Comparison of ENCODE assay signal across 26 cellular contexts in genomic region chr11:16615480-16615879, GRCh38.
A peak's percentile ranks its signal among the peaks of the same experiment; 100 is the strongest.
DNase-seq lines count a peak whose midpoint lies in the region; ATAC-seq, FAIRE-seq and TF ChIP-seq lines count a peak whose summit lies in the region.
"Had no signal": no experiment of that assay in that cellular context is flagged by ENCODE, and none has a peak within 500 bp of the region (broad histone marks: within the 10 kb centered on the region; RNA-seq: fewer than 3 reads in every experiment).

No MANE protein-coding gene starts in this region.

- H3K4me1 ChIP-seq in A549: peaks cover 10% of the 10 kb centered on the region; the same call in 2 of the 3 replicates
- peaks cover 5% of the 10 kb centered on the region; the same call in 1 of the 2 replicates for H3K4me1 ChIP-seq in IMR-90 (ENCODE audit: control insufficient read depth, insufficient read depth, low read length)
- peaks cover 4 to 18% of the 10 kb centered on the region in 2 experiments; a peak in 4 of 5 replicates for H3K4me1 ChIP-seq in K562 (replicated peaks in 1 of 2; ENCODE audit: control insufficient read depth in 2 of 2, insufficient read depth in 2 of 2, low read length in 2 of 2)
- H3K4me1 ChIP-seq in smooth muscle cell (ENCODE audit: low read depth): peaks cover 19% of the 10 kb centered on the region
- H3K4me1 ChIP-seq in right atrium auricular region: peaks cover 0 to 15% of the 10 kb centered on the region in 2 donors

- CTCF ChIA-PET in A549 (lab: Yijun Ruan, JAX): interaction anchor here (3.3 to 3.7 kb wide), 2 partner anchors 795 to 1515 kb away, joined by 13 to 29 read pairs; no protein-coding TSS in a partner anchor
- CTCF ChIA-PET in IMR-90 (lab: Yijun Ruan, JAX): no interaction called here
- CTCF ChIA-PET in K562 (lab: Yijun Ruan, JAX; ENCODE audit: low intra/inter-chr PET ratio): no interaction called here

- no peak overlapping the region for H2AK9ac ChIP-seq in IMR-90 (replicated peaks; ENCODE audit: low read depth, low read length, poor library complexity)

- no peaks in the 10 kb centered on the region for H4K20me1 ChIP-seq in IMR-90 (ENCODE audit: insufficient read depth, low read length)
- no peaks in the 10 kb centered on the region for H4K20me1 ChIP-seq in K562 (replicated peaks; ENCODE audit: control insufficient read depth, insufficient read depth, low read length)
- no peaks in the 10 kb centered on the region for H4K20me1 ChIP-seq in smooth muscle cell (ENCODE audit: low read depth)

- intact Hi-C loops in IMR-90 (cut with micrococcal nuclease): no loop called here
- intact Hi-C loops in K562 (cut with micrococcal nuclease): loop anchor here (5.0 to 10.0 kb wide), 2 partner anchors 761 to 853 kb away; no protein-coding TSS in a partner anchor

- H3K4me1 Mint-ChIP-seq in stimulated activated naive CD8-positive, alpha-beta T cell treated with anti-CD3 and anti-CD28 coated beads, Interleukin-15, amount 100 ng/mL, for 72 hours: peaks cover 36% of the 10 kb centered on the region

- H3K4me3 Mint-ChIP-seq in stimulated activated naive CD8-positive, alpha-beta T cell treated with anti-CD3 and anti-CD28 coated beads, Interleukin-15, amount 100 ng/mL, for 72 hours: no peak overlapping the region
- H3K4me3 Mint-ChIP-seq: B cell; CD8-positive, alpha-beta T cell had no signal

- DNase-seq in A549 (ENCODE audit: low read depth in 1 of 2, low spot score in 1 of 2) (no peak), IMR-90 (no peak), K562 (ENCODE audit: extremely low read depth in 1 of 4, low spot score in 3 of 4) (no peak), smooth muscle cell (lab: John Stamatoyannopoulos, UW; ENCODE audit: unreplicated experiment) (no peak), right atrium auricular region (ENCODE audit: low spot score) (no peak)
- DNase-seq in activated CD4-positive, CD25-positive, alpha-beta regulatory T cell (lab: John Stamatoyannopoulos, UW): no peak
- DNase-seq in activated T-cell treated with anti-CD3 and anti-CD28 coated beads, Interleukin-2, amount 50 U/mL, for 48 hours: no peak
- no peak for DNase-seq in stimulated activated naive CD8-positive, alpha-beta T cell treated with anti-CD3 and anti-CD28 coated beads, Interleukin-15, amount 100 ng/mL, for 72 hours
- DNase-seq: 8988T; AML-193; Caco-2; Calu3; CD4-positive, alpha-beta T cell; CD8-positive, alpha-beta T cell; DMS53; DMS79; DND-41; EL; GDM1 had no signal

- H4K91ac ChIP-seq in IMR-90 (ENCODE audit: insufficient read depth, low read depth, low read length): no peak overlapping the region

- H3K4me3 ChIP-seq in A549: no peak overlapping the region
- H3K4me3 ChIP-seq in IMR-90 (ENCODE audit: insufficient read depth, low read depth, low read length): no peak overlapping the region
- no peak overlapping the region for H3K4me3 ChIP-seq in K562
- H3K4me3 ChIP-seq in smooth muscle cell: no peak overlapping the region
- no peak overlapping the region for H3K4me3 ChIP-seq in right atrium auricular region
- H3K4me3 ChIP-seq: BLaER1 treated with 17β-estradiol and CSF1 and Interleukin-3, amounts not matched to agents 10 nM and 100 nM; GM12878 had no signal

- dilution Hi-C loops in IMR-90 (cut with HindIII; ENCODE audit: low sequenced_read_pairs, unreplicated experiment): no loop called here

- TF ChIP-seq EP300 in A549 (IDR thresholded peaks at IDR 0.05) (no peak), K562 (IDR thresholded peaks at IDR 0.05; ENCODE audit: low read length) (no peak)

- FAIRE-seq in A549 (lab: Jason Lieb, UNC) (no peak), K562 (lab: Jason Lieb, UNC) (no peak)
- FAIRE-seq: D721Med, GM12878, GM12892, GM18507 had no signal

- no peak overlapping the region for H4K8ac ChIP-seq in IMR-90 (ENCODE audit: low read depth in 2 of 2, low read length in 2 of 2)

- no peak overlapping the region for H2BK120ac ChIP-seq in IMR-90 (ENCODE audit: low read depth, low read length)

- TF ChIP-seq POLR2A in A549 (IDR thresholded peaks at IDR 0.05; ENCODE audit: low read length) (no peak), IMR-90 (IDR thresholded peaks at IDR 0.05; ENCODE audit: low read depth, low read length) (no peak), K562 (conservative IDR thresholded peaks at IDR 0.05) (no peak)

- no peak overlapping the region for H2BK5ac ChIP-seq in IMR-90 (ENCODE audit: low read depth, low read length, poor library complexity, severe bottlenecking)

- H3K27me3 ChIP-seq in IMR-90 (ENCODE audit: control insufficient read depth, insufficient read depth, low read length) (0 out of 2 replicates have a peak, but pooled peaks cover 2% of the 10 kb centered on the region), K562 (ENCODE audit: control insufficient read depth in 2 of 2, insufficient read depth in 2 of 2, low read length in 2 of 2) (peaks cover 0 to 7% of the 10 kb centered on the region in 2 experiments; a peak in 2 of 5 replicates), smooth muscle cell (ENCODE audit: low read depth) (peaks cover 8% of the 10 kb centered on the region), right atrium auricular region (no peaks in the 10 kb centered on the region)

- POLR2A ChIA-PET in A549 (lab: Yijun Ruan, JAX) (no interaction called here), IMR-90 (lab: Charles Lee; ENCODE audit: unreplicated experiment) (no interaction called here), K562 (lab: Yijun Ruan, JAX) (interaction anchor here (1.0 kb wide), 1 partner anchor 11 kb away, joined by 3 read pairs; no protein-coding TSS in a partner anchor)

- 0% methylated on average over 2 of the region's 2 CpGs for WGBS in A549 (ENCODE audit: missing lambda C conversion rate)
- no CpG with 5 or more reads among the region's 2 CpGs for WGBS in IMR-90 (ENCODE audit: extremely low coverage in 2 of 2, insufficient read length in 1 of 2), 2 experiments
- 21% methylated on average over 2 of the region's 2 CpGs for WGBS in K562 (ENCODE audit: insufficient coverage, low coverage, missing lambda C conversion rate)
- WGBS in smooth muscle cell (ENCODE audit: low lambda C conversion rate): 57% methylated on average over 2 of the region's 2 CpGs

- H3K9me3 ChIP-seq in A549 (no peaks in the 10 kb centered on the region), IMR-90 (ENCODE audit: control insufficient read depth, insufficient read depth, low read length) (no peaks in the 10 kb centered on the region), K562 (replicated peaks; ENCODE audit: control insufficient read depth, insufficient read depth, low read depth, low read length) (no peaks in the 10 kb centered on the region), smooth muscle cell (replicated peaks; ENCODE audit: low read depth) (no peaks in the 10 kb centered on the region), right atrium auricular region (no peaks in the 10 kb centered on the region)
- H3K9me3 ChIP-seq: Caco-2 had no signal

- H3F3A ChIP-seq in smooth muscle cell (ENCODE audit: low read depth): no peaks in the 10 kb centered on the region

- H3K9me1 ChIP-seq in IMR-90 (ENCODE audit: insufficient read depth, low read length): no peaks in the 10 kb centered on the region
- no peaks in the 10 kb centered on the region for H3K9me1 ChIP-seq in K562 (ENCODE audit: control insufficient read depth, insufficient read depth, low read length)

- no peak for TF ChIP-seq RAD21 in A549 (conservative IDR thresholded peaks at IDR 0.05 in 1 of 2, IDR thresholded peaks at IDR 0.05 in 1 of 2)
- TF ChIP-seq RAD21 in IMR-90 (IDR thresholded peaks at IDR 0.05; ENCODE audit: low read length): no peak
- no peak for TF ChIP-seq RAD21 in K562 (CRISPR knock-in tag; conservative IDR thresholded peaks at IDR 0.05 in 1 of 2, IDR thresholded peaks at IDR 0.05 in 1 of 2)

- no peak overlapping the region for H3K27ac Mint-ChIP-seq in stimulated activated naive CD8-positive, alpha-beta T cell treated with anti-CD3 and anti-CD28 coated beads, Interleukin-15, amount 100 ng/mL, for 72 hours
- H3K27ac Mint-ChIP-seq: B cell; CD4-positive, alpha-beta T cell; CD8-positive, alpha-beta T cell had no signal

- no peak overlapping the region for H2AFZ ChIP-seq in IMR-90 (replicated peaks; ENCODE audit: low read length, poor library complexity)
- no peak overlapping the region for H2AFZ ChIP-seq in K562 (ENCODE audit: low read depth, low read length)
- no peak overlapping the region for H2AFZ ChIP-seq in smooth muscle cell (ENCODE audit: low read depth)

- H3K36me3 ChIP-seq in IMR-90 (ENCODE audit: control insufficient read depth, insufficient read depth, low read length) (no peaks in the 10 kb centered on the region), K562 (ENCODE audit: control insufficient read depth, insufficient read depth, low read length) (no peaks in the 10 kb centered on the region), smooth muscle cell (ENCODE audit: low read depth) (no peaks in the 10 kb centered on the region), right atrium auricular region (no peaks in the 10 kb centered on the region)
- H3K36me3 ChIP-seq: BLaER1 treated with 17β-estradiol and CSF1 and Interleukin-3, amounts not matched to agents 10 nM and 100 nM had no signal

- no peaks in the 10 kb centered on the region for H3K9me3 Mint-ChIP-seq in stimulated activated naive CD8-positive, alpha-beta T cell treated with anti-CD3 and anti-CD28 coated beads, Interleukin-15, amount 100 ng/mL, for 72 hours
- H3K9me3 Mint-ChIP-seq: CD4-positive, alpha-beta T cell; CD8-positive, alpha-beta T cell had no signal

- H2BK20ac ChIP-seq in IMR-90 (ENCODE audit: low read depth, low read length): no peak overlapping the region

- BruUV-seq in IMR-90 (replicated peaks; lab: Mats Ljungman, UMichigan) (no TSS peak), K562 (replicated peaks; lab: Mats Ljungman, UMichigan) (no TSS peak)

- H3K4ac ChIP-seq in IMR-90 (ENCODE audit: low read depth, low read length): no peak overlapping the region

- H3K79me2 ChIP-seq in K562 (ENCODE audit: control insufficient read depth, insufficient read depth, low read length) (no peaks in the 10 kb centered on the region), smooth muscle cell (ENCODE audit: low read depth) (peaks cover 20% of the 10 kb centered on the region)

- H2AK5ac ChIP-seq in IMR-90 (ENCODE audit: low read depth, low read length): no peak overlapping the region

- ATAC-seq in A549 (no peak), IMR-90 (ENCODE audit: low read depth) (no peak), K562 (no peak)
- ATAC-seq in stimulated activated naive CD8-positive, alpha-beta T cell treated with anti-CD3 and anti-CD28 coated beads, Interleukin-15, amount 100 ng/mL, for 72 hours: no peak
- ATAC-seq: CD8-positive, alpha-beta T cell; GM12878 had no signal

- no peak for TF ChIP-seq CTCF in A549 (IDR thresholded peaks at IDR 0.05)
- TF ChIP-seq CTCF in IMR-90 (conservative IDR thresholded peaks at IDR 0.05; ENCODE audit: low read depth, low read length): no peak
- no peak for TF ChIP-seq CTCF in K562 (IDR thresholded peaks at IDR 0.05 in 2 of 3, conservative IDR thresholded peaks at IDR 0.05 in 1 of 3; ENCODE audit: insufficient read depth in 2 of 3, low read depth in 1 of 3, low read length in 3 of 3)
- no peak for TF ChIP-seq CTCF in smooth muscle cell (IDR thresholded peaks at IDR 0.05; ENCODE audit: borderline replicate concordance, insufficient read depth, poor library complexity, severe bottlenecking)
- no peak for TF ChIP-seq CTCF in right atrium auricular region (IDR thresholded peaks at IDR 0.05)

- H3K27me3 Mint-ChIP-seq in stimulated activated naive CD8-positive, alpha-beta T cell treated with anti-CD3 and anti-CD28 coated beads, Interleukin-15, amount 100 ng/mL, for 72 hours: peaks cover 7% of the 10 kb centered on the region

- H2BK15ac ChIP-seq in IMR-90 (ENCODE audit: low read depth, low read length): no peak overlapping the region

- no peak overlapping the region for H3K56ac ChIP-seq in IMR-90 (ENCODE audit: extremely low read depth, insufficient read depth, low read length)

- no peak overlapping the region for H3K4me2 ChIP-seq in A549
- no peak overlapping the region for H3K4me2 ChIP-seq in IMR-90 (ENCODE audit: low read depth, low read length)
- H3K4me2 ChIP-seq in K562 (ENCODE audit: insufficient read depth, low read length): no peak overlapping the region
- H3K4me2 ChIP-seq in smooth muscle cell: peak overlapping the region; percentile 94
- H3K4me2 ChIP-seq: BLaER1 treated with 17β-estradiol and CSF1 and Interleukin-3, amounts not matched to agents 10 nM and 100 nM had no signal

- H3K27ac ChIP-seq in A549: no peak overlapping the region
- H3K27ac ChIP-seq in IMR-90 (ENCODE audit: insufficient read depth, low read length): no peak overlapping the region
- H3K27ac ChIP-seq in K562 (ENCODE audit: extremely low read depth, low read depth, low read length): no peak overlapping the region
- H3K27ac ChIP-seq in smooth muscle cell (ENCODE audit: low read depth): peak overlapping the region; percentile 49
- H3K27ac ChIP-seq in right atrium auricular region: no peak overlapping the region
- H3K27ac ChIP-seq: BLaER1 treated with 17β-estradiol and CSF1 and Interleukin-3, amounts not matched to agents 10 nM and 100 nM; C4-2B had no signal

- no peak overlapping the region for H4K5ac ChIP-seq in IMR-90 (ENCODE audit: low read depth, low read length)

- in situ Hi-C loops in IMR-90 (cut with MboI; ENCODE audit: low sequenced_read_pairs): loop anchor here (10.0 kb wide), 1 partner anchor 1281 kb away; no protein-coding TSS in a partner anchor
- in situ Hi-C loops in K562 (cut with MboI): loop anchor here (25.0 kb wide), 1 partner anchor 778 kb away; no protein-coding TSS in a partner anchor

- H3K9ac ChIP-seq in IMR-90 (ENCODE audit: low read depth, low read length) (no peak overlapping the region), K562 (ENCODE audit: insufficient read depth in 1 of 2, low read depth in 2 of 2, low read length in 2 of 2) (no peak overlapping the region), smooth muscle cell (ENCODE audit: low read depth) (no peak overlapping the region)
- H3K9ac ChIP-seq: BLaER1 treated with 17β-estradiol and CSF1 and Interleukin-3, amounts not matched to agents 10 nM and 100 nM had no signal

- H3K14ac ChIP-seq in IMR-90 (replicated peaks; ENCODE audit: low read depth, low read length): no peak overlapping the region

- no peak overlapping the region for H3K23ac ChIP-seq in IMR-90 (ENCODE audit: low read depth, low read length)

- no peaks in the 10 kb centered on the region for H3K79me1 ChIP-seq in IMR-90 (ENCODE audit: low read depth in 1 of 2, low read length in 2 of 2)

- no peak overlapping the region for H3K18ac ChIP-seq in IMR-90 (ENCODE audit: low read depth, low read length)

Comparison
In these comparisons a context has a peak if more than half of its experiments do, and no peak if none do; other contexts are left out.
1. Of the 35 proteins assayed by ChIP-seq in both K562 and A549: peak only in K562: none; only in A549: MAFK; in both: none; in neither: 34.